ENCODE assay signal across 9 cellular contexts in genomic region chr2:62852254-62852653, GRCh38.
"Had no signal": no experiment of that assay in that cellular context is flagged by ENCODE, and none has a peak within 500 bp of the region (broad histone marks: within the 10 kb centered on the region; RNA-seq: fewer than 3 reads in every experiment).

No MANE protein-coding gene starts in this region.

- DNase-seq: H9, HCEC 1CT, IMR-90, KG1 had no signal

- FAIRE-seq: H1, H54, K562 had no signal

- H2AFZ ChIP-seq: GM23338 had no signal

- H3K4me2 ChIP-seq: GM23338 had no signal

- H3K27ac ChIP-seq: HL-60 had no signal

- H3K4me3 ChIP-seq: GM23338, K562 had no signal

- ATAC-seq: GM23338, K562 had no signal
